24 cellular contexts compared by ENCODE assay signal in genomic region chr7:14305233-14305866, GRCh38.
DNase-seq lines count a peak whose midpoint lies in the region; ATAC-seq and TF ChIP-seq lines count a peak whose summit lies in the region.
"Had no signal": no experiment of that assay in that cellular context is flagged by ENCODE, and none has a peak within 500 bp of the region (broad histone marks: within the 10 kb centered on the region; RNA-seq: fewer than 3 reads in every experiment).

No MANE protein-coding gene starts in this region.

- ATAC-seq in Right ventricle myocardium inferior (no peak), left lung (no peak)
- ATAC-seq: A549; activated CD8-positive, alpha-beta T cell treated with anti-CD3 and anti-CD28 coated beads, Interleukin-2, amount 10 ng/mL, durations not matched to agents 7 days and 5 days; K562; right lobe of liver; T-cell had no signal

- intact Hi-C loops in left ventricle myocardium inferior (cut with micrococcal nuclease) (no loop called here), Right ventricle myocardium inferior (cut with DNase I) (no loop called here), left lung (cut with DNase I) (no loop called here)

- H3K9me2 ChIP-seq in Karpas-422 (replicated peaks; ENCODE audit: insufficient read depth, low read length), result no peaks in the 10 kb centered on the region

- H3K9ac ChIP-seq in smooth muscle cell (ENCODE audit: low read depth) (no peak overlapping the region), Karpas-422 (ENCODE audit: low read length) (no peak overlapping the region)

- H2AFZ ChIP-seq in smooth muscle cell (ENCODE audit: low read depth), result no peak overlapping the region
- H2AFZ ChIP-seq in Karpas-422 (ENCODE audit: low read length), result no peak overlapping the region

- WGBS in smooth muscle cell (ENCODE audit: low lambda C conversion rate), result 86% methylated on average over 4 of the region's 4 CpGs

- no peaks in the 10 kb centered on the region for H3F3A ChIP-seq in smooth muscle cell (ENCODE audit: low read depth)

- peak; percentile 20 for TF ChIP-seq CTCF in left ventricle myocardium inferior (IDR thresholded peaks at IDR 0.05; ENCODE audit: borderline replicate concordance)
- TF ChIP-seq CTCF in fibroblast of villous mesenchyme (IDR thresholded peaks at IDR 0.05; ENCODE audit: insufficient read depth, low read depth, low read length), result peak; percentile 9
- TF ChIP-seq CTCF in smooth muscle cell (IDR thresholded peaks at IDR 0.05; ENCODE audit: borderline replicate concordance, insufficient read depth, poor library complexity, severe bottlenecking), result peak; percentile 12
- no peak for TF ChIP-seq CTCF in left lung (IDR thresholded peaks at IDR 0.05)

- H3K9me3 ChIP-seq in left ventricle myocardium inferior (replicated peaks), result no peaks in the 10 kb centered on the region
- no peaks in the 10 kb centered on the region for H3K9me3 ChIP-seq in smooth muscle cell (replicated peaks; ENCODE audit: low read depth)
- H3K9me3 ChIP-seq in left lung, result no peaks in the 10 kb centered on the region
- H3K9me3 ChIP-seq in Karpas-422 (ENCODE audit: low read length), result no peaks in the 10 kb centered on the region
- H3K9me3 ChIP-seq: A549, adrenal gland, Caco-2, right lobe of liver had no signal

- DNase-seq in left ventricle myocardium inferior (peak; percentile 14), Right ventricle myocardium inferior (ENCODE audit: missing footprints) (no peak), SK-MEL-5 (ENCODE audit: low read depth, low spot score) (peak; percentile 57), fibroblast of villous mesenchyme (ENCODE audit: low read depth) (no peak), smooth muscle cell (lab: John Stamatoyannopoulos, UW; ENCODE audit: unreplicated experiment) (no peak), left lung (no peak), erythroblast (lab: John Stamatoyannopoulos, UW) (no peak), Karpas-422 (no peak)
- DNase-seq: activated CD4-positive, alpha-beta T cell treated with anti-CD3 and anti-CD28 coated beads for 1 hour; activated CD8-positive, alpha-beta T cell treated with anti-CD3 and anti-CD28 coated beads, Interleukin-2, amount 10 ng/mL, durations not matched to agents 7 days and 5 days; Caco-2; EL; foreskin fibroblast; GOT3; islet precursor cell; naive B cell; NCI-H2171; NCI-H524 treated with DMSO at 0.1 percent for 48 hours; SHP77; T-cell had no signal

- H3K27ac ChIP-seq in left ventricle myocardium inferior (replicated peaks) (no peak overlapping the region), smooth muscle cell (ENCODE audit: low read depth) (no peak overlapping the region), left lung (no peak overlapping the region), Karpas-422 (ENCODE audit: low read length) (no peak overlapping the region)
- H3K27ac ChIP-seq: A549, adrenal gland, right lobe of liver had no signal

- H3K79me2 ChIP-seq in smooth muscle cell (ENCODE audit: low read depth) (no peaks in the 10 kb centered on the region), Karpas-422 (ENCODE audit: low read length) (no peaks in the 10 kb centered on the region)

- H3K4me2 ChIP-seq in smooth muscle cell, result no peak overlapping the region
- no peak overlapping the region for H3K4me2 ChIP-seq in Karpas-422 (ENCODE audit: low read depth, low read length, poor library complexity, severe bottlenecking)
- H3K4me2 ChIP-seq: A549 had no signal

- no peak overlapping the region for H3K4me3 ChIP-seq in left ventricle myocardium inferior
- no peak overlapping the region for H3K4me3 ChIP-seq in fibroblast of villous mesenchyme (ENCODE audit: low read depth, low read length)
- H3K4me3 ChIP-seq in smooth muscle cell, result no peak overlapping the region
- H3K4me3 ChIP-seq in left lung, result no peak overlapping the region
- no peak overlapping the region for H3K4me3 ChIP-seq in Karpas-422 (ENCODE audit: low read length)
- H3K4me3 ChIP-seq: A549, adrenal gland, K562, right lobe of liver had no signal

- in situ Hi-C loops in SK-MEL-5 (cut with HindIII; ENCODE audit: low pct_unique_long_range_greater_than_20kb, low sequenced_read_pairs), result no loop called here

- H4K20me1 ChIP-seq in smooth muscle cell (ENCODE audit: low read depth) (no peaks in the 10 kb centered on the region), Karpas-422 (ENCODE audit: insufficient read depth, low read depth, low read length) (no peaks in the 10 kb centered on the region)

- H3K27me3 ChIP-seq in left ventricle myocardium inferior (ENCODE audit: low read depth), result no peaks in the 10 kb centered on the region
- no peaks in the 10 kb centered on the region for H3K27me3 ChIP-seq in smooth muscle cell (ENCODE audit: low read depth)
- H3K27me3 ChIP-seq in left lung, result no peaks in the 10 kb centered on the region
- no peaks in the 10 kb centered on the region for H3K27me3 ChIP-seq in Karpas-422 (ENCODE audit: low read length)
- H3K27me3 ChIP-seq: adrenal gland, right lobe of liver had no signal

- H3K4me1 ChIP-seq in left ventricle myocardium inferior (peaks cover 7% of the 10 kb centered on the region), smooth muscle cell (ENCODE audit: low read depth) (peaks cover 15% of the 10 kb centered on the region), left lung (no peaks in the 10 kb centered on the region), Karpas-422 (ENCODE audit: low read length) (no peaks in the 10 kb centered on the region)
- H3K4me1 ChIP-seq: A549, adrenal gland, Caco-2, right lobe of liver had no signal

- TF ChIP-seq POLR2A in erythroblast (IDR thresholded peaks at IDR 0.05; ENCODE audit: low read length), result no peak

- H3K36me3 ChIP-seq in left ventricle myocardium inferior, result no peaks in the 10 kb centered on the region
- H3K36me3 ChIP-seq in smooth muscle cell (ENCODE audit: low read depth), result no peaks in the 10 kb centered on the region
- H3K36me3 ChIP-seq in left lung, result no peaks in the 10 kb centered on the region
- H3K36me3 ChIP-seq in Karpas-422 (ENCODE audit: insufficient read depth, low read length), result no peaks in the 10 kb centered on the region
- H3K36me3 ChIP-seq: adrenal gland, right lobe of liver had no signal

Comparison
In these comparisons a context has a peak if more than half of its experiments do, and no peak if none do; other contexts are left out.
1. DNase-seq: peak in left ventricle myocardium inferior (single experiment) and SK-MEL-5 (single experiment); none in Right ventricle myocardium inferior (single experiment), fibroblast of villous mesenchyme (single experiment), smooth muscle cell (single experiment), left lung (0 of 2), erythroblast (0 of 2) and Karpas-422 (single experiment).
2. CTCF ChIP-seq: peak in left ventricle myocardium inferior (single experiment), fibroblast of villous mesenchyme (single experiment) and smooth muscle cell (single experiment); none in left lung (0 of 2).